Comparison of ENCODE assay signal across 1 cellular context in the genomic region with DNA sequence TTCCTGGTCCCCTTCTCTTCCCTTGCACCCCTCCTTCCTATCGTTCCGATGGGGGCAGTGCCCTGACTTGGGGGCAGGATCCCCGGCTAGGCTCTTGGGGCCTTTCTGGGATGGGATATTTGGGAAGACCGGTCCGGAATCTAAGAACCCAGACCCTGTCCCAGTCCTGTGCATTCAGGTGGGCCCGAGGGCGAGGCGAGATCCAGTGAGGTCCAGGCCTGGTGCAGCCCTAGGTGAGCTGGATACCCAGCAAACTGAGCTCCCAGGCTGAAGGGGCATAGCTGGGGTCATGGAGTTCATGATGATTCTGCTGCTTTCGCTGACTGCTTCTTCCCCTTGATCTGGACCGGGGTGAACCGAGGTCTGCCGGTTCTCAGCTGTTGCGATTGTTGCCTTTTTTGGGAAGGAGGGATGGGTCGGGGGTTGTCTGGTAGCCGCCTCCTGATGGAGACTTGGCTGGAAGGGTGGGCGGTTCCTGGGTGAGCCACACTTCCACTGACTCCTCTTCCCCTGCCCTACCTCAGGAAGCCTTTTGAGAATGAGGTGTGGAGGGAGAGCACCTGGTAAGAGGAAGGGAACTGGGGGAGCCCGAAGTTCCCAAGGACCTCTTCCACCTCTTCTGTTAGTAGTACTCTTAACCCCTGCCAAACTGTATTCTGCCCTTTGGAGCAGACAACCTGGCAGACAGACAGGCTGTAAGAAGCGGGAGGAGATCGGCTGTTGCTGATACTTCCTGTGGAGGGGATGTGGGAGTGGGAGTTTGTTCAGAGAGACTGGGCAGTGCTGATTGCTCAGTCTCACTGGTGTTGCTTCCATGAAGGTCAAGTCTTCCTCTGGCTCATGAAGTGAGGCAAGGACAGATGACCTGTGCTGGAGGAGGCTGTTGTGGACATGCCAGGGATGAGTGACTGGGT.
TF ChIP-seq lines count a peak whose summit lies in the region.

No MANE protein-coding gene starts in this region.

TF ChIP-seq in GM12878, 131 proteins besides CTCF, POLR2A, EP300 and RAD21:
- TF ChIP-seq, protein P1, sequence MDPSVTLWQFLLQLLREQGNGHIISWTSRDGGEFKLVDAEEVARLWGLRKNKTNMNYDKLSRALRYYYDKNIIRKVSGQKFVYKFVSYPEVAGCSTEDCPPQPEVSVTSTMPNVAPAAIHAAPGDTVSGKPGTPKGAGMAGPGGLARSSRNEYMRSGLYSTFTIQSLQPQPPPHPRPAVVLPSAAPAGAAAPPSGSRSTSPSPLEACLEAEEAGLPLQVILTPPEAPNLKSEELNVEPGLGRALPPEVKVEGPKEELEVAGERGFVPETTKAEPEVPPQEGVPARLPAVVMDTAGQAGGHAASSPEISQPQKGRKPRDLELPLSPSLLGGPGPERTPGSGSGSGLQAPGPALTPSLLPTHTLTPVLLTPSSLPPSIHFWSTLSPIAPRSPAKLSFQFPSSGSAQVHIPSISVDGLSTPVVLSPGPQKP (IDR thresholded peaks at IDR 0.05; ENCODE audit: low read depth, low read length): 0 out of 2 replicates have a peak, but pooled peaks have one; percentile 8
- TF ChIP-seq, protein P2, sequence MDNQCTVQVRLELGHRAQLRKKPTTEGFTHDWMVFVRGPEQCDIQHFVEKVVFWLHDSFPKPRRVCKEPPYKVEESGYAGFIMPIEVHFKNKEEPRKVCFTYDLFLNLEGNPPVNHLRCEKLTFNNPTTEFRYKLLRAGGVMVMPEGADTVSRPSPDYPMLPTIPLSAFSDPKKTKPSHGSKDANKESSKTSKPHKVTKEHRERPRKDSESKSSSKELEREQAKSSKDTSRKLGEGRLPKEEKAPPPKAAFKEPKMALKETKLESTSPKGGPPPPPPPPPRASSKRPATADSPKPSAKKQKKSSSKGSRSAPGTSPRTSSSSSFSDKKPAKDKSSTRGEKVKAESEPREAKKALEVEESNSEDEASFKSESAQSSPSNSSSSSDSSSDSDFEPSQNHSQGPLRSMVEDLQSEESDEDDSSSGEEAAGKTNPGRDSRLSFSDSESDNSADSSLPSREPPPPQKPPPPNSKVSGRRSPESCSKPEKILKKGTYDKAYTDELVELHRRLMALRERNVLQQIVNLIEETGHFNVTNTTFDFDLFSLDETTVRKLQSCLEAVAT (IDR thresholded peaks at IDR 0.05): 0 out of 2 replicates have a peak, but pooled peaks have one; percentile 11
- TF ChIP-seq, protein P3, sequence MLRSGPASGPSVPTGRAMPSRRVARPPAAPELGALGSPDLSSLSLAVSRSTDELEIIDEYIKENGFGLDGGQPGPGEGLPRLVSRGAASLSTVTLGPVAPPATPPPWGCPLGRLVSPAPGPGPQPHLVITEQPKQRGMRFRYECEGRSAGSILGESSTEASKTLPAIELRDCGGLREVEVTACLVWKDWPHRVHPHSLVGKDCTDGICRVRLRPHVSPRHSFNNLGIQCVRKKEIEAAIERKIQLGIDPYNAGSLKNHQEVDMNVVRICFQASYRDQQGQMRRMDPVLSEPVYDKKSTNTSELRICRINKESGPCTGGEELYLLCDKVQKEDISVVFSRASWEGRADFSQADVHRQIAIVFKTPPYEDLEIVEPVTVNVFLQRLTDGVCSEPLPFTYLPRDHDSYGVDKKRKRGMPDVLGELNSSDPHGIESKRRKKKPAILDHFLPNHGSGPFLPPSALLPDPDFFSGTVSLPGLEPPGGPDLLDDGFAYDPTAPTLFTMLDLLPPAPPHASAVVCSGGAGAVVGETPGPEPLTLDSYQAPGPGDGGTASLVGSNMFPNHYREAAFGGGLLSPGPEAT (IDR thresholded peaks at IDR 0.05; ENCODE audit: low read depth): peak; percentile 28
- no peak for TF ChIP-seq ZNF622 (IDR thresholded peaks at IDR 0.05)
- TF ChIP-seq, protein P4, sequence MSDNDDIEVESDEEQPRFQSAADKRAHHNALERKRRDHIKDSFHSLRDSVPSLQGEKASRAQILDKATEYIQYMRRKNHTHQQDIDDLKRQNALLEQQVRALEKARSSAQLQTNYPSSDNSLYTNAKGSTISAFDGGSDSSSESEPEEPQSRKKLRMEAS (IDR thresholded peaks at IDR 0.05; ENCODE audit: low read depth, low read length): no peak
